Comparison of ENCODE assay signal across 1 cellular context in genomic region chr11:419248-420005, GRCh38.
TF ChIP-seq lines count a peak whose summit lies in the region.

No MANE protein-coding gene starts in this region.

TF ChIP-seq in IMR-90, 13 proteins besides CTCF, POLR2A, EP300 and RAD21:
- no peak for TF ChIP-seq MXI1 (IDR thresholded peaks at IDR 0.05; ENCODE audit: borderline replicate concordance, low read depth, low read length)
- no peak for TF ChIP-seq SMC3 (IDR thresholded peaks at IDR 0.05; ENCODE audit: low read depth, low read length)
- TF ChIP-seq MAZ (IDR thresholded peaks at IDR 0.05; ENCODE audit: borderline replicate concordance, low read depth, low read length), result no peak
- TF ChIP-seq ELK1 (IDR thresholded peaks at IDR 0.05; ENCODE audit: borderline replicate concordance, low read depth, low read length), result no peak
- no peak for TF ChIP-seq BHLHE40 (IDR thresholded peaks at IDR 0.05; ENCODE audit: low read depth, low read length)
- no peak for TF ChIP-seq FOS (IDR thresholded peaks at IDR 0.05; ENCODE audit: low read depth, low read length)
- no peak for TF ChIP-seq RFX5 (IDR thresholded peaks at IDR 0.05; ENCODE audit: low read depth, low read length)
- no peak for TF ChIP-seq MAFK (IDR thresholded peaks at IDR 0.05; ENCODE audit: low read depth, low read length)
- TF ChIP-seq CEBPB (IDR thresholded peaks at IDR 0.05; ENCODE audit: low read depth, low read length), result no peak
- TF ChIP-seq NFE2L2 (IDR thresholded peaks at IDR 0.05; ENCODE audit: low read depth, low read length), result no peak
- no peak for TF ChIP-seq RCOR1 (IDR thresholded peaks at IDR 0.05; ENCODE audit: insufficient replicate concordance, low read length)
- no peak for TF ChIP-seq USF2 (IDR thresholded peaks at IDR 0.05; ENCODE audit: low read depth, low read length)
- TF ChIP-seq CHD1 (IDR thresholded peaks at IDR 0.05; ENCODE audit: low read depth, low read length), result no peak
TF ChIP-seq in IMR-90: peak in this region for 0.
